1 cellular context compared by ENCODE assay signal in genomic region chr14:53956427-53957201, GRCh38.
TF ChIP-seq lines count a peak whose summit lies in the region.

BMP4 (minus strand) TSS chr14:53956825; CDS start chr14:53952222, 4,603 bp downstream.

TF ChIP-seq in HepG2, 621 proteins besides CTCF, POLR2A, EP300 and RAD21 (continued from another document and continues in another):
- TF ChIP-seq AKNA (CRISPR knock-in tag; IDR thresholded peaks at IDR 0.05; ENCODE audit: borderline replicate concordance) (peak; percentile 68; the same call in 1 of the 2 replicates), KLF15 (CRISPR knock-in tag; IDR thresholded peaks at IDR 0.05; ENCODE audit: borderline replicate concordance) (peak; percentile 72; the same call in 1 of the 2 replicates), ZSCAN25 (CRISPR knock-in tag; IDR thresholded peaks at IDR 0.05) (no peak), HNF1B (CRISPR knock-in tag; IDR thresholded peaks at IDR 0.05) (no peak), ZNF678 (CRISPR knock-in tag; IDR thresholded peaks at IDR 0.05) (no peak; the same call in 1 of the 2 replicates), PAF1 (CRISPR knock-in tag; IDR thresholded peaks at IDR 0.05) (no peak), ZNF713 (CRISPR knock-in tag; IDR thresholded peaks at IDR 0.05) (no peak), JARID2 (CRISPR knock-in tag; IDR thresholded peaks at IDR 0.05; ENCODE audit: insufficient replicate concordance) (peak; percentile 74), LCORL (IDR thresholded peaks at IDR 0.05) (no peak), LCORL (CRISPR knock-in tag; IDR thresholded peaks at IDR 0.05) (no peak; the same call in none of the 2 replicates), ARNTL (CRISPR knock-in tag; IDR thresholded peaks at IDR 0.05) (no peak; the same call in 1 of the 2 replicates), KDM5A (IDR thresholded peaks at IDR 0.05; ENCODE audit: borderline replicate concordance, low read length) (no peak), ZNF136 (CRISPR knock-in tag; IDR thresholded peaks at IDR 0.05; ENCODE audit: low read depth) (no peak), MED8 (CRISPR knock-in tag; IDR thresholded peaks at IDR 0.05; ENCODE audit: insufficient replicate concordance) (peak; percentile 71), ZSCAN30 (CRISPR knock-in tag; IDR thresholded peaks at IDR 0.05) (no peak), ZNF670 (CRISPR knock-in tag; IDR thresholded peaks at IDR 0.05; ENCODE audit: borderline replicate concordance) (peak; percentile 40; the same call in 1 of the 2 replicates), MATR3 (CRISPR knock-in tag; IDR thresholded peaks at IDR 0.05) (no peak), DMAP1 (CRISPR knock-in tag; IDR thresholded peaks at IDR 0.05) (no peak), HNRNPUL1 (IDR thresholded peaks at IDR 0.05; ENCODE audit: low read depth, low read length) (no peak), PRDM4 (CRISPR knock-in tag; IDR thresholded peaks at IDR 0.05; ENCODE audit: borderline replicate concordance) (no peak), AFF4 (CRISPR knock-in tag; IDR thresholded peaks at IDR 0.05) (peak; percentile 98), ZBTB43 (CRISPR knock-in tag; conservative IDR thresholded peaks at IDR 0.05) (peak; percentile 83), HMGXB4 (CRISPR knock-in tag; IDR thresholded peaks at IDR 0.05; ENCODE audit: borderline replicate concordance in 1 of 2, low read depth in 1 of 2) (peak; percentile 69 to 87; a peak in 2 of 4 replicates), GATAD2A (CRISPR knock-in tag; IDR thresholded peaks at IDR 0.05) (peak; percentile 83), ZFX (CRISPR knock-in tag; IDR thresholded peaks at IDR 0.05; ENCODE audit: low read depth) (peak; percentile 81), BRF2 (CRISPR knock-in tag; IDR thresholded peaks at IDR 0.05) (peak; percentile 70; the same call in 1 of the 2 replicates), ZNF710 (CRISPR knock-in tag; IDR thresholded peaks at IDR 0.05; ENCODE audit: borderline replicate concordance) (peak; percentile 100), PHF8 (CRISPR knock-in tag; IDR thresholded peaks at IDR 0.05) (peak; percentile 57), ZNF329 (CRISPR knock-in tag; IDR thresholded peaks at IDR 0.05; ENCODE audit: low read depth) (no peak), ZNF547 (CRISPR knock-in tag; IDR thresholded peaks at IDR 0.05) (peak; percentile 48), BCL6 (CRISPR knock-in tag; IDR thresholded peaks at IDR 0.05) (peak; percentile 74), ZNF138 (CRISPR knock-in tag; IDR thresholded peaks at IDR 0.05; ENCODE audit: low read depth) (no peak), SRY (CRISPR knock-in tag; IDR thresholded peaks at IDR 0.05) (no peak), REPIN1 (CRISPR knock-in tag; IDR thresholded peaks at IDR 0.05; ENCODE audit: borderline replicate concordance, low read depth) (peak; percentile 90), ZNF576 (CRISPR knock-in tag; IDR thresholded peaks at IDR 0.05) (no peak), HNF4G (IDR thresholded peaks at IDR 0.05; ENCODE audit: borderline replicate concordance, low read depth, low read length) (no peak), HNF4G (CRISPR knock-in tag; IDR thresholded peaks at IDR 0.05; ENCODE audit: borderline replicate concordance, low read depth) (no peak), ONECUT2 (CRISPR knock-in tag; IDR thresholded peaks at IDR 0.05) (no peak), TRIM22 (IDR thresholded peaks at IDR 0.05) (no peak), YEATS4 (CRISPR knock-in tag; IDR thresholded peaks at IDR 0.05; ENCODE audit: borderline replicate concordance) (peak; percentile 81), TOE1 (CRISPR knock-in tag; IDR thresholded peaks at IDR 0.05) (no peak)
